Comparison of ENCODE assay signal across 8 cellular contexts in the genomic region with DNA sequence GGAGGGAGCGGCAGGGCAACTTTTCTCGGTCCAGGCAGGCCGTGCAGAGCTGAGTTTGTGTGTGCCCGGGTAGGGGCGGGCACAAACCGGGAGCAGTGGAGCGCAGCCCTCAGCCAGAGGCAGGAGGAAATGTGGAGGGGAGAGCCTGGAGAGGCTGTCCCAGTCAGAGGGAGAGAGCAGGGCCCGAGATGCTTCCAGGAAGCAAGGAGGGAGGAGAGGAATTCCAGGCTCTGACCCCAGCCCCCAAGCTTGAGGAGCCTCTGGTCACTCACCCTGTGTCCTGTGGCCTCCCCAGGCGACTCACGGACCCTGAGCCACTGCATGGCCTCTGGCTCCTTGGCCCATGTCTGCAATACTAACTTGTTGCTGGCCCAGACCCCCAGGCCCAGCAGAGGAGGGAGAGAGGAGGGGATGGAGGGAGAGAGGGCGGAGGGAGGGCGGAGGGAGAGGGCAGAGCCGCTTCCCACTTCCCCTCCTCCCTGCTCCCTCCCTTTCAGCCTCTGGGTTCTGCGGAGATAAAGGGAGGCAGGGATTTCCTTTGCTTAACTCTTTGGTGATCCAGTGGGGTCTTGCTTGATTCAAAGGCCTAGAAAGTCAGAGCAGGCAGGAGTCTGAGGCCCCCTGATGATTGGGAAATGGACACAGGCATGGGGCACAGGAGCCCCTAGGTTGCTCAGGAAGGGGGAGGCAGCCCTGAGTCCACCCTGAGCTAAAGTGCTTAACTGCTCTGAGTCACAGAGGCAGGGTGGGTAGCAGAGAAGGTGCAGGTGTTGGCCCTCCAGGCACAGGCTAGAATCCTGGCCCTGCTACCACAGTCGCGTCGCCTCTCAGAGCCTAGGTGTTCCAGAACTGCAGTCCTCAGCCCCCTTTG. TPM values are rescaled to one million over a fixed set of nuclear protein-coding genes. Genes with fewer than 3 reads are reported as not detected.
DNase-seq lines count a peak whose midpoint lies in the region; ATAC-seq and TF ChIP-seq lines count a peak whose summit lies in the region.

A gene (minus strand): TSS at position 357 of the 871 bp plus-strand sequence. CDS start 34 bp downstream, at position 323.

- H2AFZ ChIP-seq in HCT116 (ENCODE audit: low read depth, low read length, poor library complexity, severe bottlenecking) = no peak within 1 kb of the TSS

- H3K9me3 ChIP-seq in HCT116 (ENCODE audit: control insufficient read depth in 1 of 2, insufficient read depth in 1 of 2, low read depth in 1 of 2, low read length in 2 of 2) (no peaks in the 10 kb centered on the region), right atrium auricular region (no peaks in the 10 kb centered on the region), gastrocnemius medialis (no peaks in the 10 kb centered on the region)

- no peaks in the 10 kb centered on the region for H3K9me2 ChIP-seq in HCT116 (ENCODE audit: insufficient read depth)

- no peak for DNase-seq in HCT116 (ENCODE audit: low read depth, low spot score)
- DNase-seq in right atrium auricular region (ENCODE audit: low spot score) = no peak
- no peak for DNase-seq in gastrocnemius medialis
- DNase-seq in NCI-H774 (lab: John Stamatoyannopoulos, UW) = no peak
- no peak for DNase-seq in NAMALWA (ENCODE audit: low spot score)
- DNase-seq in NCI-H524 (lab: John Stamatoyannopoulos, UW) = no peak

- CTCF ChIA-PET in HCT116 (lab: Charles Lee) = interaction anchor here (1.0 to 1.5 kb wide), 3 partner anchors 9 to 71 kb away, joined by 4 to 9 read pairs (median 4); no protein-coding TSS in a partner anchor

- H3K4me1 Mint-ChIP-seq in activated T-helper 17 cell treated with anti-CD3 and anti-CD28 coated beads, Interleukin-2, amount 50 U/mL, for 72 hours = peaks cover 14% of the 10 kb centered on the region

- no peak within 1 kb of the TSS for H3K4me3 Mint-ChIP-seq in activated T-helper 17 cell treated with anti-CD3 and anti-CD28 coated beads, Interleukin-2, amount 50 U/mL, for 72 hours

- peak within 1 kb of the TSS; percentile 84 for H3K9ac ChIP-seq in HCT116 (ENCODE audit: low read length)

- peak; percentile 62 for ATAC-seq in HCT116
- ATAC-seq in activated T-helper 17 cell treated with anti-CD3 and anti-CD28 coated beads, Interleukin-2, amount 50 U/mL, for 72 hours (replicated peaks) = no peak
- peak; percentile 20 to 28 for ATAC-seq in gastrocnemius medialis
- no peak for ATAC-seq in HG02571 (IDR thresholded peaks at IDR 0.05; ENCODE audit: unreplicated experiment)

- TSS peak; percentile 43 for BruUV-seq in HCT116 (replicated peaks; lab: Mats Ljungman, UMichigan)

- H3K27me3 ChIP-seq in HCT116 (ENCODE audit: insufficient read depth, low read length) = no peaks in the 10 kb centered on the region
- H3K27me3 ChIP-seq in right atrium auricular region = no peaks in the 10 kb centered on the region
- no peaks in the 10 kb centered on the region for H3K27me3 ChIP-seq in gastrocnemius medialis

- H3K27ac Mint-ChIP-seq in activated T-helper 17 cell treated with anti-CD3 and anti-CD28 coated beads, Interleukin-2, amount 50 U/mL, for 72 hours = peak within 1 kb of the TSS; percentile 74

- H3K4me3 ChIP-seq in HCT116 (replicated peaks in 1 of 2; ENCODE audit: low read depth in 1 of 2, low read length in 2 of 2) (peak within 1 kb of the TSS; percentile 58 to 67), right atrium auricular region (peak within 1 kb of the TSS; percentile 32 to 39), gastrocnemius medialis (peak within 1 kb of the TSS; percentile 9 to 31 (median 21))

- TF ChIP-seq POLR2A in HCT116 (IDR thresholded peaks at IDR 0.05; ENCODE audit: borderline replicate concordance, extremely low read depth, insufficient read depth, insufficient read length) (no peak), gastrocnemius medialis (IDR thresholded peaks at IDR 0.05) (no peak)

- no peaks in the 10 kb centered on the region for H3K79me2 ChIP-seq in HCT116 (ENCODE audit: insufficient read depth, low read length)

- H3K27ac ChIP-seq in HCT116 (ENCODE audit: low read depth, low read length) = peak within 1 kb of the TSS; percentile 100
- peak within 1 kb of the TSS; percentile 82 to 91 for H3K27ac ChIP-seq in right atrium auricular region
- peak within 1 kb of the TSS; percentile 71 to 82 (median 76) for H3K27ac ChIP-seq in gastrocnemius medialis

- H3K27me3 Mint-ChIP-seq in activated T-helper 17 cell treated with anti-CD3 and anti-CD28 coated beads, Interleukin-2, amount 50 U/mL, for 72 hours = no peaks in the 10 kb centered on the region

- H3K9me3 Mint-ChIP-seq in activated T-helper 17 cell treated with anti-CD3 and anti-CD28 coated beads, Interleukin-2, amount 50 U/mL, for 72 hours = no peaks in the 10 kb centered on the region

- peak within 1 kb of the TSS; percentile 96 for H3K4me2 ChIP-seq in HCT116 (ENCODE audit: low read length)

- POLR2A ChIA-PET in HCT116 (lab: Charles Lee) = interaction anchor here (0.6 to 2.7 kb wide), 5 partner anchors 10 to 412 kb away, joined by 3 to 29 read pairs (median 6); a partner anchor contains a TSS

- H3K36me3 ChIP-seq in HCT116 (ENCODE audit: control insufficient read depth in 1 of 2, insufficient read depth in 2 of 2, low read length in 2 of 2) = no peaks in the 10 kb centered on the region
- no peaks in the 10 kb centered on the region for H3K36me3 ChIP-seq in right atrium auricular region
- no peaks in the 10 kb centered on the region for H3K36me3 ChIP-seq in gastrocnemius medialis

- H3K36me3 Mint-ChIP-seq in activated T-helper 17 cell treated with anti-CD3 and anti-CD28 coated beads, Interleukin-2, amount 50 U/mL, for 72 hours (ENCODE audit: low read depth) = no peaks in the 10 kb centered on the region

- no peak for TF ChIP-seq RAD21 in HCT116 (IDR thresholded peaks at IDR 0.05; ENCODE audit: low read depth)

- in situ Hi-C loops in gastrocnemius medialis (cut with MboI; ENCODE audit: low sequenced_read_pairs in 4 of 4) = no loop called here

- no peaks in the 10 kb centered on the region for H4K20me1 ChIP-seq in HCT116 (ENCODE audit: insufficient read depth)

- TF ChIP-seq CTCF in HCT116 (IDR thresholded peaks at IDR 0.05 in 2 of 3, conservative IDR thresholded peaks at IDR 0.05 in 1 of 3; ENCODE audit: borderline replicate concordance in 1 of 3, insufficient read depth in 1 of 3, low read depth in 2 of 3, low read length in 2 of 3) (no peak), right atrium auricular region (IDR thresholded peaks at IDR 0.05) (no peak), gastrocnemius medialis (IDR thresholded peaks at IDR 0.05 in 4 of 5, conservative IDR thresholded peaks at IDR 0.05 in 1 of 5) (no peak)

- H3K4me1 ChIP-seq in HCT116 (ENCODE audit: control insufficient read depth in 1 of 2, insufficient read depth in 2 of 2, low read length in 2 of 2) (peaks cover 51 to 73% of the 10 kb centered on the region in 2 experiments), right atrium auricular region (peaks cover 0 to 43% of the 10 kb centered on the region in 2 donors), gastrocnemius medialis (peaks cover 38 to 41% of the 10 kb centered on the region in 2 donors)

- intact Hi-C loops in HCT116 (cut with micrococcal nuclease) = no loop called here
- intact Hi-C loops in gastrocnemius medialis (cut with DNase I; ENCODE audit: low total_unique reads) = no loop called here

- RAD21 ChIA-PET in HCT116 (lab: Charles Lee; ENCODE audit: low non-redundant PET in 1 of 2, low total read pairs in 2 of 2, uncharacterized antibody in 2 of 2, unreplicated experiment in 2 of 2) = interaction anchor here in 1 of 2 experiments (0.6 kb wide), 1 partner anchor 10 kb away, joined by 4 read pairs; no protein-coding TSS in a partner anchor

TF ChIP-seq in HCT116, 20 proteins besides CTCF, POLR2A, EP300 and RAD21:
- TF ChIP-seq, protein P1, sequence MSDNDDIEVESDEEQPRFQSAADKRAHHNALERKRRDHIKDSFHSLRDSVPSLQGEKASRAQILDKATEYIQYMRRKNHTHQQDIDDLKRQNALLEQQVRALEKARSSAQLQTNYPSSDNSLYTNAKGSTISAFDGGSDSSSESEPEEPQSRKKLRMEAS (IDR thresholded peaks at IDR 0.05) = 0 out of 2 replicates have a peak, but pooled peaks have one; percentile 28
- peak; percentile 61 for TF ChIP-seq POLR2AphosphoS5 (IDR thresholded peaks at IDR 0.05; ENCODE audit: low read depth, low read length)
- no peak for TF ChIP-seq YY1 (IDR thresholded peaks at IDR 0.05; ENCODE audit: extremely low read depth, insufficient replicate concordance, low read depth, low read length)
- TF ChIP-seq FOSL1 (IDR thresholded peaks at IDR 0.05; ENCODE audit: low read depth) = no peak
- TF ChIP-seq, protein P2, sequence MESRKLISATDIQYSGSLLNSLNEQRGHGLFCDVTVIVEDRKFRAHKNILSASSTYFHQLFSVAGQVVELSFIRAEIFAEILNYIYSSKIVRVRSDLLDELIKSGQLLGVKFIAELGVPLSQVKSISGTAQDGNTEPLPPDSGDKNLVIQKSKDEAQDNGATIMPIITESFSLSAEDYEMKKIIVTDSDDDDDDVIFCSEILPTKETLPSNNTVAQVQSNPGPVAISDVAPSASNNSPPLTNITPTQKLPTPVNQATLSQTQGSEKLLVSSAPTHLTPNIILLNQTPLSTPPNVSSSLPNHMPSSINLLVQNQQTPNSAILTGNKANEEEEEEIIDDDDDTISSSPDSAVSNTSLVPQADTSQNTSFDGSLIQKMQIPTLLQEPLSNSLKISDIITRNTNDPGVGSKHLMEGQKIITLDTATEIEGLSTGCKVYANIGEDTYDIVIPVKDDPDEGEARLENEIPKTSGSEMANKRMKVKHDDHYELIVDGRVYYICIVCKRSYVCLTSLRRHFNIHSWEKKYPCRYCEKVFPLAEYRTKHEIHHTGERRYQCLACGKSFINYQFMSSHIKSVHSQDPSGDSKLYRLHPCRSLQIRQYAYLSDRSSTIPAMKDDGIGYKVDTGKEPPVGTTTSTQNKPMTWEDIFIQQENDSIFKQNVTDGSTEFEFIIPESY (IDR thresholded peaks at IDR 0.05; ENCODE audit: extremely low read depth, insufficient replicate concordance, low read length) = no peak
- TF ChIP-seq SP1 (IDR thresholded peaks at IDR 0.05; ENCODE audit: low read depth) = peak; percentile 35

RNA-seq across cellular contexts. Expression of the gene that starts here (rescaled TPM):
- 15.2 TPM for total RNA-seq in HCT116 (2021; ENCODE audit: unreplicated experiment)
- polyA plus RNA-seq in HCT116 (2012) = 9.4 and 13.4 TPM in 2 replicates
- 10 to 100 TPM in 1 of 2 donors, 1 to 10 TPM in 1; 5.0 to 16.3 TPM for total RNA-seq in activated T-helper 17 cell treated with anti-CD3 and anti-CD28 coated beads, Interleukin-2, amount 50 U/mL, for 72 hours
- total RNA-seq in right atrium auricular region = 1 to 10 TPM; 1.6 to 2.2 TPM
- total RNA-seq in gastrocnemius medialis = under 1 TPM; 0.46 to 1.00 (median 0.84) TPM

Comparison
In these comparisons a context has a peak if more than half of its experiments do, and no peak if none do; other contexts are left out.
1. Peak in ATAC-seq, H3K4me3 ChIP-seq and H3K27ac ChIP-seq in gastrocnemius medialis; RNA of the gene not detected or under 1 TPM.